ENCODE assay signal across 21 cellular contexts in the genomic region with DNA sequence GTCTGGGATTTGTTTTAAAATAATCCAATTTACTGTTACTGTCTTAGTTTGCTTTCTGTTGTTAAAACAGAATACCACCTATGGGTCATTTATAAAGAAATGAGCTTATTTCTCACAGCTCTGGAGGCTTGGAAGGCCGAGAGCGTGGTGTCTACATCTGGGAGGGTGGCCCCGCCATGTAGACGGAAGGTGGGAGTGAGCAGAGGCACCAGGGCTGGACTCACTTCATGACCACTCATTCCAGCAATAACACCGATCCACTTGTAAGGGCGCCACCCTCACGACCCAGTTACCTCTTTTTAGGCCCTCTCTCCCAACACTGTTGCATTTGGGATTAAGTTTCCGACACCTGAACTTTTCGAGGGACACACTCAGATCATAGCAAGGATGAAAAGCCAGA. TPM values are rescaled to one million over a fixed set of nuclear protein-coding genes. Genes with fewer than 3 reads are reported as not detected.
DNase-seq lines count a peak whose midpoint lies in the region; ATAC-seq and TF ChIP-seq lines count a peak whose summit lies in the region.
"Had no signal": no experiment of that assay in that cellular context is flagged by ENCODE, and none has a peak within 500 bp of the region (broad histone marks: within the 10 kb centered on the region; RNA-seq: fewer than 3 reads in every experiment).

No MANE protein-coding gene starts in this region.

- ATAC-seq in Right ventricle myocardium inferior (no peak), heart left ventricle (no peak), GM21360 (IDR thresholded peaks at IDR 0.05; ENCODE audit: unreplicated experiment) (no peak)
- ATAC-seq: GM12878 had no signal

- H3K4me3 ChIP-seq in heart left ventricle = no peak overlapping the region
- no peak overlapping the region for H3K4me3 ChIP-seq in H7 (ENCODE audit: insufficient read depth, low read depth, low read length)
- no peak overlapping the region for H3K4me3 ChIP-seq in neuronal stem cell (ENCODE audit: low read length in 2 of 2)
- no peak overlapping the region for H3K4me3 ChIP-seq in sigmoid colon
- no peak overlapping the region for H3K4me3 ChIP-seq in trophoblast cell (ENCODE audit: low read depth, low read length)
- H3K4me3 ChIP-seq: BLaER1 treated with 17β-estradiol and CSF1 and Interleukin-3, amounts not matched to agents 10 nM and 100 nM; GM12878; HAP-1 had no signal

- H3K79me1 ChIP-seq in neuronal stem cell (ENCODE audit: low read depth, low read length) (no peaks in the 10 kb centered on the region), trophoblast cell (ENCODE audit: low read length) (no peaks in the 10 kb centered on the region)

- H3K18ac ChIP-seq in neuronal stem cell (ENCODE audit: low read length) (peak overlapping the region; percentile 24), trophoblast cell (ENCODE audit: low read length) (no peak overlapping the region)

- H2AK5ac ChIP-seq in neuronal stem cell (ENCODE audit: low read depth, low read length) (no peak overlapping the region), trophoblast cell (ENCODE audit: low read length) (no peak overlapping the region)

- H3K14ac ChIP-seq in neuronal stem cell (ENCODE audit: low read length) = no peak overlapping the region
- H3K14ac ChIP-seq in trophoblast cell (ENCODE audit: low read length) = no peak overlapping the region

- no peak overlapping the region for H2BK15ac ChIP-seq in neuronal stem cell (ENCODE audit: low read length)

- H2BK5ac ChIP-seq in neuronal stem cell (ENCODE audit: low read length) (no peak overlapping the region), trophoblast cell (ENCODE audit: low read depth, low read length, poor library complexity) (no peak overlapping the region)

- H3K79me2 ChIP-seq in trophoblast cell (ENCODE audit: control insufficient read depth, insufficient read depth, low read length, poor library complexity) = no peaks in the 10 kb centered on the region

- intact Hi-C loops in Right ventricle myocardium inferior (cut with DNase I) = no loop called here
- intact Hi-C loops in heart left ventricle (cut with DNase I) = no loop called here
- intact Hi-C loops in sigmoid colon (cut with DNase I) = no loop called here

- H2AFZ ChIP-seq in neuronal stem cell (ENCODE audit: low read length) = no peak overlapping the region
- H2AFZ ChIP-seq in trophoblast cell (ENCODE audit: insufficient read depth, low read length, poor library complexity) = no peak overlapping the region

- no peak for TF ChIP-seq EP300 in sigmoid colon (IDR thresholded peaks at IDR 0.05)

- H4K8ac ChIP-seq in neuronal stem cell (ENCODE audit: low read depth, low read length) (no peak overlapping the region), trophoblast cell (ENCODE audit: low read depth, low read length) (no peak overlapping the region)

- H4K91ac ChIP-seq in neuronal stem cell (ENCODE audit: low read depth, low read length, poor library complexity) (no peak overlapping the region), trophoblast cell (ENCODE audit: low read depth, low read length) (no peak overlapping the region)

- 81 to 86% (median 84%) methylated on average over 9 of the region's 9 CpGs for WGBS in heart left ventricle, 4 donors
- WGBS in neuronal stem cell (ENCODE audit: extremely low coverage in 2 of 2, insufficient read length in 2 of 2, insufficient replicate concordance in 1 of 2), 2 donors = no CpG with 5 or more reads among the region's 9 CpGs
- WGBS in sigmoid colon, 2 donors = 78 to 89% methylated on average over 9 of the region's 9 CpGs
- no CpG with 5 or more reads among the region's 9 CpGs for WGBS in trophoblast cell (ENCODE audit: extremely low coverage, insufficient coverage, insufficient read length)

- no peak overlapping the region for H4K12ac ChIP-seq in trophoblast cell (ENCODE audit: low read depth, low read length)

- no peak for TF ChIP-seq POLR2A in heart left ventricle (IDR thresholded peaks at IDR 0.05)
- no peak for TF ChIP-seq POLR2A in sigmoid colon (IDR thresholded peaks at IDR 0.05)

- H3K4me1 ChIP-seq in heart left ventricle (peaks cover 0 to 6% (median 0%) of the 10 kb centered on the region in 12 donors), neuronal stem cell (ENCODE audit: control insufficient read depth in 2 of 2, insufficient read depth in 1 of 2, low read depth in 1 of 2, low read length in 2 of 2) (peaks cover 0 to 7% of the 10 kb centered on the region in 2 donors), sigmoid colon (no peaks in the 10 kb centered on the region), trophoblast cell (ENCODE audit: control insufficient read depth in 1 of 2, insufficient read depth in 2 of 2, low read length in 2 of 2) (no peaks in the 10 kb centered on the region)
- H3K4me1 ChIP-seq: HAP-1 had no signal

- no peak overlapping the region for H3K4me2 ChIP-seq in neuronal stem cell (ENCODE audit: insufficient read depth, low read length, poor library complexity, severe bottlenecking)
- no peak overlapping the region for H3K4me2 ChIP-seq in trophoblast cell (ENCODE audit: low read length)
- H3K4me2 ChIP-seq: BLaER1 treated with 17β-estradiol and CSF1 and Interleukin-3, amounts not matched to agents 10 nM and 100 nM had no signal

- no peak for TF ChIP-seq CTCF in heart left ventricle (IDR thresholded peaks at IDR 0.05)
- TF ChIP-seq CTCF in sigmoid colon (IDR thresholded peaks at IDR 0.05) = no peak

- H3K9me3 ChIP-seq in heart left ventricle = no peaks in the 10 kb centered on the region
- no peaks in the 10 kb centered on the region for H3K9me3 ChIP-seq in neuronal stem cell (replicated peaks in 1 of 2; ENCODE audit: control insufficient read depth in 2 of 2, insufficient read depth in 1 of 2, low read depth in 1 of 2, low read length in 2 of 2)
- H3K9me3 ChIP-seq in sigmoid colon = no peaks in the 10 kb centered on the region
- peaks cover 6% of the 10 kb centered on the region for H3K9me3 ChIP-seq in trophoblast cell (ENCODE audit: insufficient read depth, low read depth, low read length)
- H3K9me3 ChIP-seq: BLaER1 treated with 17β-estradiol and CSF1 and Interleukin-3, amounts not matched to agents 10 nM and 100 nM; HAP-1 had no signal

- DNase-seq in Right ventricle myocardium inferior (ENCODE audit: missing footprints) = peak; percentile 62
- DNase-seq in heart left ventricle = no peak
- DNase-seq in H7 = peak; percentile 42
- DNase-seq in neuronal stem cell (ENCODE audit: low spot score) = no peak
- DNase-seq in sigmoid colon = peak; percentile 26
- no peak for DNase-seq in trophoblast cell
- DNase-seq in NOMO-1 treated with dmso at 0.1 percent for 144 hours (lab: John Stamatoyannopoulos, UW; ENCODE audit: unreplicated experiment) = no peak
- DNase-seq: 8988T; CD4-positive, CD25-positive, alpha-beta regulatory T cell; COR-L47; DMS 273 treated with DMSO at 0.1 percent for 48 hours; DMS53; DND-41; EL had no signal

- peak overlapping the region; percentile 18 for H3K23ac ChIP-seq in neuronal stem cell (ENCODE audit: low read depth, low read length, poor library complexity)
- H3K23ac ChIP-seq in trophoblast cell (ENCODE audit: low read length) = no peak overlapping the region

- H2BK12ac ChIP-seq in neuronal stem cell (ENCODE audit: low read length) (no peak overlapping the region), trophoblast cell (ENCODE audit: low read length) (no peak overlapping the region)

- no peak overlapping the region for H3K4ac ChIP-seq in neuronal stem cell (ENCODE audit: low read length)
- no peak overlapping the region for H3K4ac ChIP-seq in trophoblast cell (ENCODE audit: low read depth, low read length)

- H2BK120ac ChIP-seq in neuronal stem cell (ENCODE audit: low read depth, low read length) (no peak overlapping the region), trophoblast cell (ENCODE audit: insufficient read depth, low read length, poor library complexity) (no peak overlapping the region)

- H3K9ac ChIP-seq in neuronal stem cell (ENCODE audit: low read depth, low read length, poor library complexity) (no peak overlapping the region), trophoblast cell (ENCODE audit: low read length) (no peak overlapping the region)
- H3K9ac ChIP-seq: BLaER1 treated with 17β-estradiol and CSF1 and Interleukin-3, amounts not matched to agents 10 nM and 100 nM had no signal

- H3K36me3 ChIP-seq in heart left ventricle (no peaks in the 10 kb centered on the region), H7 (replicated peaks; ENCODE audit: control insufficient read depth, insufficient read depth, low read length) (no peaks in the 10 kb centered on the region), neuronal stem cell (replicated peaks in 1 of 2; ENCODE audit: control insufficient read depth in 2 of 2, insufficient read depth in 2 of 2, low read length in 2 of 2) (no peaks in the 10 kb centered on the region), sigmoid colon (no peaks in the 10 kb centered on the region), trophoblast cell (ENCODE audit: control insufficient read depth in 1 of 2, insufficient read depth in 2 of 2, low read length in 2 of 2) (no peaks in the 10 kb centered on the region)
- H3K36me3 ChIP-seq: BLaER1 treated with 17β-estradiol and CSF1 and Interleukin-3, amounts not matched to agents 10 nM and 100 nM; HAP-1 had no signal

- H3K27me3 ChIP-seq in heart left ventricle (peaks cover 1 to 30% (median 5%) of the 10 kb centered on the region in 9 donors), H7 (ENCODE audit: control insufficient read depth, insufficient read depth, low read length) (no peaks in the 10 kb centered on the region), neuronal stem cell (ENCODE audit: control insufficient read depth in 3 of 3, insufficient read depth in 3 of 3, low read depth in 1 of 3, low read length in 3 of 3) (peaks cover 0 to 55% (median 0%) of the 10 kb centered on the region in 3 experiments), sigmoid colon (peaks cover 0 to 38% (median 8%) of the 10 kb centered on the region in 3 donors), trophoblast cell (ENCODE audit: insufficient read depth, low read length) (no peaks in the 10 kb centered on the region)

- no peak overlapping the region for H3K27ac ChIP-seq in heart left ventricle
- no peak overlapping the region for H3K27ac ChIP-seq in neuronal stem cell (replicated peaks; ENCODE audit: low read length)
- H3K27ac ChIP-seq in sigmoid colon = no peak overlapping the region
- H3K27ac ChIP-seq in trophoblast cell (ENCODE audit: low read depth, low read length) = no peak overlapping the region
- H3K27ac ChIP-seq: BLaER1 treated with 17β-estradiol and CSF1 and Interleukin-3, amounts not matched to agents 10 nM and 100 nM had no signal

RNA-seq across cellular contexts. Expression of a gene that starts 36.2 kb away (rescaled TPM):
- total RNA-seq in Right ventricle myocardium inferior (0.57 TPM), heart left ventricle (1 to 10 TPM in 5 of 9 donors, under 1 TPM in 4; 0.61 to 1.8 (median 1.1) TPM), sigmoid colon (1 to 10 TPM in 1 of 4 donors, under 1 TPM in 2, not detected in 1; 0.36 to 1.7 (median 0.41) TPM)
- polyA plus RNA-seq in heart left ventricle (under 1 TPM; 0.62 to 0.65 TPM), sigmoid colon (under 1 TPM in 1 of 3 donors, not detected in 2; 0.10 TPM)
- 0.59 and 0.70 TPM in 2 replicates for total RNA-seq in H7 (2014; rRNA removed; shearing (Covaris generic))
- 1.5 TPM for polyA plus RNA-seq in neuronal stem cell (2013, experiment 1 of 2)
- polyA plus RNA-seq in neuronal stem cell (2013, experiment 2 of 2) = 1.4 TPM
- 0.50 and 0.64 TPM in 2 replicates for polyA plus RNA-seq in trophoblast cell (2013)
- total RNA-seq: B cell; CD4-positive, CD25-positive, alpha-beta regulatory T cell; GM12878; HT-29 had no signal
- polyA plus RNA-seq: CD4-positive, CD25-positive, alpha-beta regulatory T cell; CD8-positive, alpha-beta memory T cell had no signal

Comparison
In these comparisons a context has a peak if more than half of its experiments do, and no peak if none do; other contexts are left out.
1. DNase-seq: peak in Right ventricle myocardium inferior (single experiment), H7 (single experiment) and sigmoid colon (single experiment); none in heart left ventricle (0 of 5), neuronal stem cell (single experiment), trophoblast cell (0 of 2) and NOMO-1 treated with dmso at 0.1 percent for 144 hours (single experiment).